Comparison of ENCODE assay signal across 34 cellular contexts in genomic region chr1:53391982-53392381, GRCh38.
DNase-seq lines count a peak whose midpoint lies in the region; ATAC-seq, FAIRE-seq and TF ChIP-seq lines count a peak whose summit lies in the region.
"Had no signal": no experiment of that assay in that cellular context is flagged by ENCODE, and none has a peak within 500 bp of the region (broad histone marks: within the 10 kb centered on the region; RNA-seq: fewer than 3 reads in every experiment).

No MANE protein-coding gene starts in this region.

- H3K4me1 Mint-ChIP-seq in natural killer cell treated with Interleukin-12 subunit alpha and Interleukin-12 subunit beta and Interleukin-15 and Interleukin-18, amount 100 ng/mL, for 72 hours (ENCODE audit: low read depth in 2 of 2), result peaks cover 0 to 7% of the 10 kb centered on the region in 2 donors
- no peaks in the 10 kb centered on the region for H3K4me1 Mint-ChIP-seq in natural killer cell

- no peak for FAIRE-seq in kidney (lab: Jason Lieb, UNC)
- FAIRE-seq: astrocyte had no signal

- peaks cover 4 to 7% of the 10 kb centered on the region in 2 donors for H3K27me3 Mint-ChIP-seq in natural killer cell treated with Interleukin-12 subunit alpha and Interleukin-12 subunit beta and Interleukin-15 and Interleukin-18, amount 100 ng/mL, for 72 hours
- peaks cover 0 to 4% of the 10 kb centered on the region in 2 donors for H3K27me3 Mint-ChIP-seq in natural killer cell (ENCODE audit: low read depth in 2 of 2)
- H3K27me3 Mint-ChIP-seq: CD4-positive, alpha-beta T cell; IgD-negative memory B cell had no signal

- intact Hi-C loops in natural killer cell (cut with micrococcal nuclease), result no loop called here
- intact Hi-C loops in kidney (cut with DNase I), result loop anchor here (2.0 kb wide), 1 partner anchor 113 kb away; no protein-coding TSS in a partner anchor
- intact Hi-C loops in posterior vena cava (cut with DNase I), result loop anchor here (2.0 kb wide), 2 partner anchors 111 to 113 kb away; no protein-coding TSS in a partner anchor

- H3K4me1 ChIP-seq in kidney (ENCODE audit: control insufficient read depth in 1 of 2, insufficient read depth in 1 of 2, low read depth in 1 of 2, low read length in 2 of 2), result no peaks in the 10 kb centered on the region
- H3K4me1 ChIP-seq: SJSA1, transverse colon had no signal

- TF ChIP-seq CTCF in natural killer cell (IDR thresholded peaks at IDR 0.05), result no peak
- TF ChIP-seq CTCF in kidney (IDR thresholded peaks at IDR 0.05; ENCODE audit: borderline replicate concordance, extremely low read depth, insufficient read depth), result no peak

- ATAC-seq in natural killer cell treated with Interleukin-12 subunit alpha and Interleukin-12 subunit beta and Interleukin-15 and Interleukin-18, amount 100 ng/mL, for 72 hours, result no peak
- no peak for ATAC-seq in natural killer cell
- ATAC-seq: activated T-cell treated with anti-CD3 and anti-CD28 coated beads, Interleukin-2, amount 50 U/mL, for 4 hours; effector memory CD8-positive, alpha-beta T cell; HCT116; heart left ventricle; sciatic nerve had no signal

- H3K27ac ChIP-seq in kidney (ENCODE audit: low read depth in 2 of 2, low read length in 2 of 2), result no peak overlapping the region
- H3K27ac ChIP-seq: cardiac muscle cell, heart left ventricle, SJSA1, transverse colon had no signal

- H3K9ac ChIP-seq in kidney (ENCODE audit: low read length in 2 of 2), result no peak overlapping the region

- no peaks in the 10 kb centered on the region for H3K9me3 Mint-ChIP-seq in natural killer cell treated with Interleukin-12 subunit alpha and Interleukin-12 subunit beta and Interleukin-15 and Interleukin-18, amount 100 ng/mL, for 72 hours
- H3K9me3 Mint-ChIP-seq in natural killer cell, result no peaks in the 10 kb centered on the region
- H3K9me3 Mint-ChIP-seq: activated B cell treated with CpG ODN at 0.5 μM for 24 hours; activated naive CD8-positive, alpha-beta T cell treated with anti-CD3 and anti-CD28 coated beads, Interleukin-2, amount 10 ng/mL, durations not matched to agents 7 days and 5 days; effector memory CD8-positive, alpha-beta T cell had no signal

- H3K27ac Mint-ChIP-seq in natural killer cell treated with Interleukin-12 subunit alpha and Interleukin-12 subunit beta and Interleukin-15 and Interleukin-18, amount 100 ng/mL, for 72 hours, result peak overlapping the region; percentile 2 to 10
- no peak overlapping the region for H3K27ac Mint-ChIP-seq in natural killer cell
- H3K27ac Mint-ChIP-seq: activated B cell treated with CpG ODN at 0.5 μM for 24 hours; CD4-positive, alpha-beta T cell; IgD-negative memory B cell; mesothelial cell of epicardium; progenitor cell of endocrine pancreas had no signal

- no peak overlapping the region for H3K4me3 ChIP-seq in kidney (ENCODE audit: low read length in 2 of 2)
- H3K4me3 ChIP-seq: cardiac muscle cell, heart left ventricle, SJSA1, transverse colon had no signal

- no peaks in the 10 kb centered on the region for H3K9me3 ChIP-seq in kidney (ENCODE audit: control insufficient read depth in 1 of 2, low read length in 2 of 2)
- H3K9me3 ChIP-seq: SJSA1, transverse colon had no signal

- no peaks in the 10 kb centered on the region for H3K36me3 ChIP-seq in kidney (ENCODE audit: control insufficient read depth in 1 of 2, insufficient read depth in 2 of 2, low read length in 2 of 2)
- H3K36me3 ChIP-seq: cardiac muscle cell, heart left ventricle, SJSA1, transverse colon had no signal

- DNase-seq in natural killer cell treated with Interleukin-12 subunit alpha and Interleukin-12 subunit beta and Interleukin-15 and Interleukin-18, amount 100 ng/mL, for 72 hours (ENCODE audit: low spot score), result no peak
- DNase-seq in natural killer cell (no peak), RKO (ENCODE audit: low spot score) (peak; percentile 36), fibroblast of peridontal ligament (ENCODE audit: extremely low read depth) (peak; percentile 53), kidney (no peak), NCI-H774 (lab: John Stamatoyannopoulos, UW) (no peak), posterior vena cava (ENCODE audit: low spot score) (no peak), DMS 273 treated with DMSO at 0.1 percent for 48 hours (lab: John Stamatoyannopoulos, UW) (no peak)
- DNase-seq: 8988T; activated B cell treated with CpG ODN at 0.5 μM for 24 hours; activated gamma-delta T cell; activated naive CD8-positive, alpha-beta T cell treated with anti-CD3 and anti-CD28 coated beads, Interleukin-2, amount 10 ng/mL, durations not matched to agents 7 days and 5 days; activated T-cell treated with anti-CD3 and anti-CD28 coated beads, Interleukin-2, amount 50 U/mL, for 4 hours; AML-193; CD4-positive, alpha-beta T cell; cortex of kidney; effector memory CD8-positive, alpha-beta T cell; foreskin melanocyte; heart left ventricle; islet precursor cell; naive B cell; NCI-H1048; NCI-H748 treated with DMSO at 0.1 percent for 48 hours; RPMI8226; stimulated activated CD4-positive, alpha-beta T cell treated with anti-CD3 and anti-CD28 coated beads, Interleukin-4, amount 100 ng/mL, for 1 hour; transverse colon had no signal

- H3K36me3 Mint-ChIP-seq in natural killer cell treated with Interleukin-12 subunit alpha and Interleukin-12 subunit beta and Interleukin-15 and Interleukin-18, amount 100 ng/mL, for 72 hours, result no peaks in the 10 kb centered on the region
- no peaks in the 10 kb centered on the region for H3K36me3 Mint-ChIP-seq in natural killer cell
- H3K36me3 Mint-ChIP-seq: activated naive CD8-positive, alpha-beta T cell treated with anti-CD3 and anti-CD28 coated beads, Interleukin-2, amount 10 ng/mL, durations not matched to agents 7 days and 5 days; mesothelial cell of epicardium had no signal

- no peak overlapping the region for H3K4me3 Mint-ChIP-seq in natural killer cell treated with Interleukin-12 subunit alpha and Interleukin-12 subunit beta and Interleukin-15 and Interleukin-18, amount 100 ng/mL, for 72 hours
- H3K4me3 Mint-ChIP-seq in natural killer cell, result no peak overlapping the region
- H3K4me3 Mint-ChIP-seq: activated B cell treated with CpG ODN at 0.5 μM for 24 hours; activated naive CD8-positive, alpha-beta T cell treated with anti-CD3 and anti-CD28 coated beads, Interleukin-2, amount 10 ng/mL, durations not matched to agents 7 days and 5 days; activated T-cell treated with anti-CD3 and anti-CD28 coated beads, Interleukin-2, amount 50 U/mL, for 4 hours; CD4-positive, alpha-beta T cell; effector memory CD8-positive, alpha-beta T cell; IgD-negative memory B cell; mesothelial cell of epicardium had no signal

Comparison
In these comparisons a context has a peak if more than half of its experiments do, and no peak if none do; other contexts are left out.
1. H3K27ac Mint-ChIP-seq: peak in natural killer cell treated with Interleukin-12 subunit alpha and Interleukin-12 subunit beta and Interleukin-15 and Interleukin-18, amount 100 ng/mL, for 72 hours (2 of 2); none in natural killer cell (0 of 2).
2. DNase-seq: peak in RKO (single experiment) and fibroblast of peridontal ligament (single experiment); none in natural killer cell treated with Interleukin-12 subunit alpha and Interleukin-12 subunit beta and Interleukin-15 and Interleukin-18, amount 100 ng/mL, for 72 hours (single experiment), natural killer cell (single experiment), kidney (single experiment), NCI-H774 (single experiment), posterior vena cava (single experiment) and DMS 273 treated with DMSO at 0.1 percent for 48 hours (single experiment).